7 cellular contexts compared by ENCODE assay signal in genomic region chr13:67867206-67867605, GRCh38.
"Had no signal": no experiment of that assay in that cellular context is flagged by ENCODE, and none has a peak within 500 bp of the region (broad histone marks: within the 10 kb centered on the region; RNA-seq: fewer than 3 reads in every experiment).

No MANE protein-coding gene starts in this region.

- ATAC-seq: GM12878 had no signal

- FAIRE-seq: GM12878, GM12891, GM12892, GM18507, GM19239 had no signal

- DNase-seq: GDM1, GF-D8 had no signal

- H3K4me3 ChIP-seq: GM12878 had no signal
